Comparison of ENCODE assay signal across 2 cellular contexts in genomic region chr1:14866841-14867626, GRCh38.
A peak's percentile ranks its signal among the peaks of the same experiment; 100 is the strongest.
TF ChIP-seq lines count a peak whose summit lies in the region.

No MANE protein-coding gene starts in this region.

TF ChIP-seq in HCT116, 20 proteins besides CTCF, POLR2A, EP300 and RAD21:
- TF ChIP-seq, protein P1, sequence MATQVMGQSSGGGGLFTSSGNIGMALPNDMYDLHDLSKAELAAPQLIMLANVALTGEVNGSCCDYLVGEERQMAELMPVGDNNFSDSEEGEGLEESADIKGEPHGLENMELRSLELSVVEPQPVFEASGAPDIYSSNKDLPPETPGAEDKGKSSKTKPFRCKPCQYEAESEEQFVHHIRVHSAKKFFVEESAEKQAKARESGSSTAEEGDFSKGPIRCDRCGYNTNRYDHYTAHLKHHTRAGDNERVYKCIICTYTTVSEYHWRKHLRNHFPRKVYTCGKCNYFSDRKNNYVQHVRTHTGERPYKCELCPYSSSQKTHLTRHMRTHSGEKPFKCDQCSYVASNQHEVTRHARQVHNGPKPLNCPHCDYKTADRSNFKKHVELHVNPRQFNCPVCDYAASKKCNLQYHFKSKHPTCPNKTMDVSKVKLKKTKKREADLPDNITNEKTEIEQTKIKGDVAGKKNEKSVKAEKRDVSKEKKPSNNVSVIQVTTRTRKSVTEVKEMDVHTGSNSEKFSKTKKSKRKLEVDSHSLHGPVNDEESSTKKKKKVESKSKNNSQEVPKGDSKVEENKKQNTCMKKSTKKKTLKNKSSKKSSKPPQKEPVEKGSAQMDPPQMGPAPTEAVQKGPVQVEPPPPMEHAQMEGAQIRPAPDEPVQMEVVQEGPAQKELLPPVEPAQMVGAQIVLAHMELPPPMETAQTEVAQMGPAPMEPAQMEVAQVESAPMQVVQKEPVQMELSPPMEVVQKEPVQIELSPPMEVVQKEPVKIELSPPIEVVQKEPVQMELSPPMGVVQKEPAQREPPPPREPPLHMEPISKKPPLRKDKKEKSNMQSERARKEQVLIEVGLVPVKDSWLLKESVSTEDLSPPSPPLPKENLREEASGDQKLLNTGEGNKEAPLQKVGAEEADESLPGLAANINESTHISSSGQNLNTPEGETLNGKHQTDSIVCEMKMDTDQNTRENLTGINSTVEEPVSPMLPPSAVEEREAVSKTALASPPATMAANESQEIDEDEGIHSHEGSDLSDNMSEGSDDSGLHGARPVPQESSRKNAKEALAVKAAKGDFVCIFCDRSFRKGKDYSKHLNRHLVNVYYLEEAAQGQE (IDR thresholded peaks at IDR 0.05; ENCODE audit: low read depth), result peak; percentile 14; the same call in 1 of the 2 replicates
- TF ChIP-seq FOSL1 (IDR thresholded peaks at IDR 0.05; ENCODE audit: low read depth), result no peak
TF ChIP-seq in HCT116: peak in this region for 1.

TF ChIP-seq in GM12878, 131 proteins besides CTCF, POLR2A, EP300 and RAD21 (continued from another document):
- TF ChIP-seq, protein P1 (IDR thresholded peaks at IDR 0.05; ENCODE audit: low read depth, low read length), result peak; percentile 72
- TF ChIP-seq MEF2B (IDR thresholded peaks at IDR 0.05; ENCODE audit: partially characterized antibody, poor library complexity, severe bottlenecking) (peak; percentile 59), E2F4 (IDR thresholded peaks at IDR 0.05; ENCODE audit: low read depth, low read length) (no peak)
